Comparison of ENCODE assay signal across 32 cellular contexts in the genomic region with DNA sequence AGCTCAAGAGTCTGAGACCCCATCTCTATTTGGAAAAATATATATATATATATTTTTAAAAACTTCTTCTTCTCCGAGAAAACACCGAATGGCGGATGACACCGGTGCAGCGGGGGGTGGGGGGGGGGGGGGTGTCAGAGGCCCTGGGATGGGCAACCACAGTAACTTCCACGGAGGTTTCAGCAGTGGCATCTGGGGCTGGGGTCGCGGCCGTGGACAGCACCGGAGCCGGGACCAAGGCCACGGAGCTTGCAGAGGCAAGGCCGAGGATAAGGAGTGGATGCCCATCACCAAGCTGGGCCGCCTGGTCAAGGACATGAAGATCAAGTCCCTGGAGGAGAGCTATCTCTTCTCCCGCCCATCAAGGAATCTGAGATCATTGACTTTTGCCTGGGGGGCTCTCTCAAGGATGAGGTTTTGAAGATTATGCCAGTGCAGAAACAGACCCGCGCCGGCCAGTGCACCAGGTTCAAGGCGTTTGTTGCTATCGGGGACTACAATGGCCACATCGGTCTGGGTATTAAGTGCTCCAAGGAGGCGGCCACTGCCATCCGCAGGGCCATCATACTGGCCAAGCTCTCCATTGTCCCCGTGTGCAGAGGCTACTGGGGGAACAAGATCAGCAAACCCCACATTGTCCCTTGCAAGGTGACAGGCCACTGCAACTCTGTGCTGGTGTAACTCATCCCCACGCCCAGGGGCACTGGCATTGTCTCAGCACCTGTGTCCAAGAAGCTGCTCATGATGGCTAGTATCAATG. TPM values are rescaled to one million over a fixed set of nuclear protein-coding genes. Genes with fewer than 3 reads are reported as not detected.
DNase-seq lines count a peak whose midpoint lies in the region; ATAC-seq, FAIRE-seq and TF ChIP-seq lines count a peak whose summit lies in the region.
"Had no signal": no experiment of that assay in that cellular context is flagged by ENCODE, and none has a peak within 500 bp of the region (broad histone marks: within the 10 kb centered on the region; RNA-seq: fewer than 3 reads in every experiment).

No MANE protein-coding gene starts in this region.

- peak; percentile 31 for DNase-seq in natural killer cell treated with Interleukin-12 subunit alpha and Interleukin-12 subunit beta and Interleukin-15 and Interleukin-18, amount 100 ng/mL, for 72 hours (ENCODE audit: low spot score)
- DNase-seq in natural killer cell = no peak
- peak; percentile 24 for DNase-seq in CD14-positive monocyte (ENCODE audit: low spot score)
- peak; percentile 87 for DNase-seq in chondrocyte (ENCODE audit: low spot score)
- DNase-seq in posterior vena cava (ENCODE audit: low spot score) = peak; percentile 74
- no peak for DNase-seq in activated CD4-positive, alpha-beta T cell treated with anti-CD3 and anti-CD28 coated beads for 1 hour
- no peak for DNase-seq in HTR-8/SVneo (ENCODE audit: insufficient read length, low spot score)
- DNase-seq in T-cell = no peak
- DNase-seq: 8988T; ACHN; AML-193; BE2C; C1 segment of cervical spinal cord; Caco-2; Calu3; CD4-positive, alpha-beta memory T cell; CD4-positive, alpha-beta T cell; CD4-positive, CD25-positive, alpha-beta regulatory T cell; CD8-positive, alpha-beta T cell; COR-L47; DMS 273 treated with DMSO at 0.1 percent for 48 hours; DMS153; DMS53; DMS79; DMS79 treated with DMSO at 0.1 percent for 48 hours; DND-41; EL had no signal

- peaks cover 0 to 7% of the 10 kb centered on the region in 2 donors for H3K4me1 Mint-ChIP-seq in natural killer cell treated with Interleukin-12 subunit alpha and Interleukin-12 subunit beta and Interleukin-15 and Interleukin-18, amount 100 ng/mL, for 72 hours (ENCODE audit: low read depth in 2 of 2)
- H3K4me1 Mint-ChIP-seq in natural killer cell = peaks cover 4 to 7% of the 10 kb centered on the region in 2 donors
- peaks cover 6% of the 10 kb centered on the region for H3K4me1 Mint-ChIP-seq in CD14-positive monocyte
- no peaks in the 10 kb centered on the region for H3K4me1 Mint-ChIP-seq in chondrocyte (ENCODE audit: low read depth)
- H3K4me1 Mint-ChIP-seq in T-cell = peaks cover 4 to 15% (median 6%) of the 10 kb centered on the region in 3 donors

- H3K4me3 Mint-ChIP-seq in natural killer cell treated with Interleukin-12 subunit alpha and Interleukin-12 subunit beta and Interleukin-15 and Interleukin-18, amount 100 ng/mL, for 72 hours = no peak overlapping the region
- H3K4me3 Mint-ChIP-seq in natural killer cell (no peak overlapping the region), CD14-positive monocyte (no peak overlapping the region), chondrocyte (ENCODE audit: unreplicated experiment) (no peak overlapping the region), T-cell (no peak overlapping the region)
- H3K4me3 Mint-ChIP-seq: B cell; CD4-positive, alpha-beta memory T cell; CD4-positive, alpha-beta T cell; CD4-positive, CD25-positive, alpha-beta regulatory T cell; CD8-positive, alpha-beta memory T cell; CD8-positive, alpha-beta T cell had no signal

- H3K36me3 Mint-ChIP-seq in natural killer cell treated with Interleukin-12 subunit alpha and Interleukin-12 subunit beta and Interleukin-15 and Interleukin-18, amount 100 ng/mL, for 72 hours = no peaks in the 10 kb centered on the region
- no peaks in the 10 kb centered on the region for H3K36me3 Mint-ChIP-seq in natural killer cell
- H3K36me3 Mint-ChIP-seq in CD14-positive monocyte = peaks cover 73 to 93% of the 10 kb centered on the region in 2 donors
- peaks cover 17% of the 10 kb centered on the region for H3K36me3 Mint-ChIP-seq in chondrocyte (ENCODE audit: low read depth)
- peaks cover 44% of the 10 kb centered on the region for H3K36me3 Mint-ChIP-seq in T-cell

- ATAC-seq in natural killer cell treated with Interleukin-12 subunit alpha and Interleukin-12 subunit beta and Interleukin-15 and Interleukin-18, amount 100 ng/mL, for 72 hours = no peak
- no peak for ATAC-seq in natural killer cell
- no peak for ATAC-seq in T-cell (replicated peaks in 1 of 4)
- ATAC-seq: A549; CD8-positive, alpha-beta T cell had no signal

- intact Hi-C loops in natural killer cell (cut with micrococcal nuclease) (no loop called here), CD14-positive monocyte (cut with micrococcal nuclease) (loop anchor here in 1 of 2 donors (10.0 kb wide), 1 partner anchor 788 kb away; no protein-coding TSS in a partner anchor), posterior vena cava (cut with DNase I) (no loop called here)

- TF ChIP-seq CTCF in natural killer cell (IDR thresholded peaks at IDR 0.05) (no peak), CD14-positive monocyte (IDR thresholded peaks at IDR 0.05) (no peak), chondrocyte (IDR thresholded peaks at IDR 0.05) (no peak)

- H3K9me3 Mint-ChIP-seq in natural killer cell treated with Interleukin-12 subunit alpha and Interleukin-12 subunit beta and Interleukin-15 and Interleukin-18, amount 100 ng/mL, for 72 hours = no peaks in the 10 kb centered on the region
- H3K9me3 Mint-ChIP-seq in natural killer cell = no peaks in the 10 kb centered on the region
- H3K9me3 Mint-ChIP-seq in CD14-positive monocyte = no peaks in the 10 kb centered on the region
- H3K9me3 Mint-ChIP-seq in chondrocyte (ENCODE audit: low read depth) = no peaks in the 10 kb centered on the region
- no peaks in the 10 kb centered on the region for H3K9me3 Mint-ChIP-seq in T-cell
- H3K9me3 Mint-ChIP-seq: CD4-positive, alpha-beta memory T cell; CD4-positive, alpha-beta T cell; CD4-positive, CD25-positive, alpha-beta regulatory T cell; CD8-positive, alpha-beta memory T cell; CD8-positive, alpha-beta T cell had no signal

- H3K27me3 Mint-ChIP-seq in natural killer cell treated with Interleukin-12 subunit alpha and Interleukin-12 subunit beta and Interleukin-15 and Interleukin-18, amount 100 ng/mL, for 72 hours = no peaks in the 10 kb centered on the region
- H3K27me3 Mint-ChIP-seq in natural killer cell (ENCODE audit: low read depth in 2 of 2) (no peaks in the 10 kb centered on the region), CD14-positive monocyte (ENCODE audit: low read depth in 3 of 3) (peaks cover 0 to 3% (median 2%) of the 10 kb centered on the region in 3 donors), chondrocyte (ENCODE audit: low read depth) (no peaks in the 10 kb centered on the region), T-cell (no peaks in the 10 kb centered on the region)
- H3K27me3 Mint-ChIP-seq: B cell; CD4-positive, alpha-beta memory T cell; CD4-positive, alpha-beta T cell; CD8-positive, alpha-beta memory T cell had no signal

- CTCF ChIA-PET in T-cell (lab: Charles Lee) = interaction anchor here in 1 of 2 donors (0.6 kb wide), 1 partner anchor 14 kb away, joined by 4 read pairs; no protein-coding TSS in a partner anchor

- no peak overlapping the region for H3K27ac Mint-ChIP-seq in natural killer cell treated with Interleukin-12 subunit alpha and Interleukin-12 subunit beta and Interleukin-15 and Interleukin-18, amount 100 ng/mL, for 72 hours
- H3K27ac Mint-ChIP-seq in natural killer cell (no peak overlapping the region), CD14-positive monocyte (peak overlapping the region in 1 of 7 donors; percentile 24), chondrocyte (ENCODE audit: unreplicated experiment) (no peak overlapping the region), T-cell (no peak overlapping the region)
- H3K27ac Mint-ChIP-seq: CD4-positive, alpha-beta T cell had no signal

- no peak for FAIRE-seq in HTR-8/SVneo (lab: Jason Lieb, UNC)
- FAIRE-seq: A204.1, A549, D721Med had no signal

- POLR2A ChIA-PET in T-cell (lab: Charles Lee) = no interaction called here

RNA-seq across cellular contexts. Expression of gene EPS15L1, which starts 59.0 kb away (rescaled TPM):
- 10 to 100 TPM; 66.6 to 78.4 TPM for total RNA-seq in natural killer cell treated with Interleukin-12 subunit alpha and Interleukin-12 subunit beta and Interleukin-15 and Interleukin-18, amount 100 ng/mL, for 72 hours
- total RNA-seq in natural killer cell (100 to 1,000 TPM in 1 of 3 donors, 10 to 100 TPM in 2; 92.2 to 120 (median 99.3) TPM), chondrocyte (34.4 to 36.5 TPM (median 36.1 TPM) in 3 replicates), posterior vena cava (10 to 100 TPM; 33.0 to 36.4 TPM), T-cell (10 to 100 TPM; 42.0 to 60.2 (median 57.7) TPM)
- polyA plus RNA-seq in CD14-positive monocyte = 1 to 10 TPM; 5.2 to 6.1 TPM

Comparison
In these comparisons a context has a peak if more than half of its experiments do, and no peak if none do; other contexts are left out.
1. DNase-seq: peak in natural killer cell treated with Interleukin-12 subunit alpha and Interleukin-12 subunit beta and Interleukin-15 and Interleukin-18, amount 100 ng/mL, for 72 hours (single experiment), CD14-positive monocyte (single experiment), chondrocyte (single experiment) and posterior vena cava (single experiment); none in natural killer cell (single experiment), activated CD4-positive, alpha-beta T cell treated with anti-CD3 and anti-CD28 coated beads for 1 hour (single experiment), HTR-8/SVneo (single experiment) and T-cell (0 of 34).